ENCODE assay signal across 8 cellular contexts in the genomic region with DNA sequence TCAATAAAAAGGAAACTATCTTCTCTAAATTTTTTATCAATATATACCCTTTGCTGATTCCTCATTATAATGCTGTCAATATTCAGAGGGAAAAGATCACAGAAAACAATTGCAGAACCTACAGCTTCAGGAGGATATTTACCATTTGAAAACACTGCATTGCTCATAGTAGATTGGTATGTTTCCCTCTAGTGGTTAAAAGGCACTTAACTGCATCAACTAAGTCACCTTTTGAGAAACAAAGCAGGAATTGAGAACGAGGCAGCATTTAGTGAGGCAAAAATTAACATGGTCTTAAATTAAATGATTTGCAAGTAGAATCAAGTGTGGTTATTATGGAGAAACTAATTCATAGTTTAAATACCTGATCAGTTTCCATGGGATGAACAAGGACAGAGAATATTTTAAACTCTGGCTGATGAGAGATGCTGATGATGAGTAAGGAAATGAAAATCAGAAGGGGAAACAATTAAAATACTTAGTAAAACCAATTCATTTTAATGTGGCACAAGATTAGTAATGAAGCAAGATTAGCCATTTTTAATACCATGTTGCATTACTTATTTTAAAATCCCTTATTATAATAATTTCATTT.
DNase-seq lines count a peak whose midpoint lies in the region; ATAC-seq, FAIRE-seq and TF ChIP-seq lines count a peak whose summit lies in the region.

No MANE protein-coding gene starts in this region.

- no peaks in the 10 kb centered on the region for H3K36me3 ChIP-seq in smooth muscle cell (ENCODE audit: low read depth)

- no peak overlapping the region for H3K4me3 ChIP-seq in smooth muscle cell

- no peak overlapping the region for H3K27ac ChIP-seq in smooth muscle cell (ENCODE audit: low read depth)

- TF ChIP-seq CTCF in smooth muscle cell (IDR thresholded peaks at IDR 0.05; ENCODE audit: borderline replicate concordance, insufficient read depth, poor library complexity, severe bottlenecking) = peak; percentile 66

- DNase-seq in NCI-H748 (lab: John Stamatoyannopoulos, UW; ENCODE audit: unreplicated experiment) (peak; percentile 81), smooth muscle cell (lab: John Stamatoyannopoulos, UW; ENCODE audit: unreplicated experiment) (no peak)
- DNase-seq in activated effector memory CD4-positive, alpha-beta T cell treated with Interleukin-2 at 50 U/mL for 16 hours = no peak
- no peak for DNase-seq in effector CD8-positive, alpha-beta T cell (lab: John Stamatoyannopoulos, UW)
- no peak for DNase-seq in activated CD8-positive, alpha-beta memory T cell treated with anti-CD3 and anti-CD28 coated beads, Interleukin-2, amount 50 U/mL, for 4 hours

- no peak overlapping the region for H3K9ac ChIP-seq in smooth muscle cell (ENCODE audit: low read depth)

- H3K4me2 ChIP-seq in smooth muscle cell = no peak overlapping the region

- H3K27me3 ChIP-seq in smooth muscle cell (ENCODE audit: low read depth) = no peaks in the 10 kb centered on the region

- 12% methylated on average over 1 of the region's 1 CpG for WGBS in smooth muscle cell (ENCODE audit: low lambda C conversion rate)

- peak; percentile 49 for ATAC-seq in HG03135 (IDR thresholded peaks at IDR 0.05; ENCODE audit: unreplicated experiment)

- H2AFZ ChIP-seq in smooth muscle cell (ENCODE audit: low read depth) = peak overlapping the region; percentile 7

- no peaks in the 10 kb centered on the region for H4K20me1 ChIP-seq in smooth muscle cell (ENCODE audit: low read depth)

- no peaks in the 10 kb centered on the region for H3K79me2 ChIP-seq in smooth muscle cell (ENCODE audit: low read depth)

- H3K9me3 ChIP-seq in smooth muscle cell (replicated peaks; ENCODE audit: low read depth) = no peaks in the 10 kb centered on the region

- peak; percentile 23 for FAIRE-seq in G401.6 (lab: Jason Lieb, UNC)
- FAIRE-seq in endometrium (lab: Jason Lieb, UNC) = peak; percentile 84

- no peaks in the 10 kb centered on the region for H3F3A ChIP-seq in smooth muscle cell (ENCODE audit: low read depth)

- H3K4me1 ChIP-seq in smooth muscle cell (ENCODE audit: low read depth) = no peaks in the 10 kb centered on the region
